In genomic region chr3:25604107-25604805, GRCh38 we compare ENCODE assay signal across 1 cellular context.
TF ChIP-seq lines count a peak whose summit lies in the region.

No MANE protein-coding gene starts in this region.

TF ChIP-seq in WTC11, 78 proteins besides CTCF, POLR2A, EP300 and RAD21 (continued from another document):
- TF ChIP-seq AR (CRISPR knock-in tag; IDR thresholded peaks at IDR 0.05) (no peak), ELF4 (CRISPR knock-in tag; IDR thresholded peaks at IDR 0.05; ENCODE audit: low read depth) (no peak)
